9 cellular contexts compared by ENCODE assay signal in the genomic region with DNA sequence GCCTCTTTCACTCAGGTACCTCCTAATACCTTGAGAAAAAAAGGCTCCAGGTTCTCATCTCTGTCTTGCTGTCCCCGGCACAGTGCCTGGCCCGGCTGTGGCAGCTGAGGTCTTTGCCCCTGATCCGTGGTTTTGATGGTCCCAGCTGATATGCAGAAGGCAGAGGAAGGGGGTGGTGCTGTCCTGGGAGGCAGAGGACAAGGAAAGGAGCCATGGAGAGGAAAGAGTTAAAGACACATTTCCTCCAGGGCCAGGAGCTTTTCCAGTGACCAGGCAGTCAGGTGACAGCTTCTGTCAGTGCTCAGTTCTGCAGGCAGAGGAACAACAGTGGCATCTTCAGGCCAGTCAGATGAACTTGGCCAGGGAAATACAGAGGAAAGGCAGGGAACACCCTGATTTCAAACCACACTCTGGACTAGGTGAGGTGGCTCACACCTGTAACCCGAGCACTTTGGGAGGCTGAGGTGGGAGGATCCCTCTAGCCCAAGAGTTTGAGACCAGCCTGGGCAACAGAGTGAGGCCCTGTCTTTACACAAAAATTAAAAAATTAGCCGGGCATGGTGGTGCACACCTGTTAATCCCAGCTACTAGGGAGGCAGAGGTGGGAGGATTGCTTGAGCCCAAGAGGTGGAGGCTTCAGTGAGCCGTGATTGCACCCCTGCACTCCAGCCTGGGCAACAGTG. TPM values are rescaled to one million over a fixed set of nuclear protein-coding genes. Genes with fewer than 3 reads are reported as not detected.
A peak's percentile ranks its signal among the peaks of the same experiment; 100 is the strongest.
DNase-seq lines count a peak whose midpoint lies in the region; ATAC-seq, FAIRE-seq and TF ChIP-seq lines count a peak whose summit lies in the region.
"Had no signal": no experiment of that assay in that cellular context is flagged by ENCODE, and none has a peak within 500 bp of the region (broad histone marks: within the 10 kb centered on the region; RNA-seq: fewer than 3 reads in every experiment).

No MANE protein-coding gene starts in this region.

- CTCF ChIA-PET in CD8-positive, alpha-beta memory T cell (lab: Charles Lee), result interaction anchor here (1.0 to 4.2 kb wide), 4 partner anchors 14 to 463 kb away, joined by 3 to 40 read pairs (median 16); a partner anchor contains a TSS

- peaks cover 14 to 24% (median 14%) of the 10 kb centered on the region in 3 donors for H3K4me1 Mint-ChIP-seq in CD8-positive, alpha-beta memory T cell

- H3K9me3 Mint-ChIP-seq in CD8-positive, alpha-beta memory T cell, result no peaks in the 10 kb centered on the region
- H3K9me3 Mint-ChIP-seq: central memory CD8-positive, alpha-beta T cell had no signal

- no peaks in the 10 kb centered on the region for H3K36me3 ChIP-seq in CD8-positive, alpha-beta memory T cell (ENCODE audit: insufficient read depth, low read length)

- peak overlapping the region in 1 of 7 donors; percentile 64 for H3K4me3 Mint-ChIP-seq in CD8-positive, alpha-beta memory T cell
- H3K4me3 Mint-ChIP-seq: central memory CD8-positive, alpha-beta T cell had no signal

- TF ChIP-seq CTCF in AG10803 (conservative IDR thresholded peaks at IDR 0.05; ENCODE audit: low read length), result peak; percentile 62

- H3K4me1 ChIP-seq in CD8-positive, alpha-beta memory T cell (ENCODE audit: insufficient read depth, low read length), result peaks cover 16% of the 10 kb centered on the region

- no peak for TF ChIP-seq POLR2A in H54 (IDR thresholded peaks at IDR 0.05; ENCODE audit: low read depth, low read length)

- H3K27me3 ChIP-seq in CD8-positive, alpha-beta memory T cell (ENCODE audit: insufficient read depth, low read length, poor library complexity, severe bottlenecking), result no peaks in the 10 kb centered on the region

- peak; percentile 20 for FAIRE-seq in H54 (lab: Jason Lieb, UNC)

- peak; percentile 53 for DNase-seq in AG10803 (ENCODE audit: low read depth)
- peak; percentile 92 for DNase-seq in H54 (ENCODE audit: insufficient read length, low spot score)
- peak; percentile 86 for DNase-seq in NCI-H82 (lab: John Stamatoyannopoulos, UW)
- peak; percentile 55 for DNase-seq in dermis blood vessel endothelial cell
- peak; percentile 22 for DNase-seq in non-pigmented ciliary epithelial cell (ENCODE audit: low read depth)
- no peak for DNase-seq in CD8-positive, alpha-beta memory T cell
- DNase-seq in KG1 (lab: John Stamatoyannopoulos, UW), result no peak

- ATAC-seq in activated CD4-positive, CD25-positive, alpha-beta regulatory T cell treated with anti-CD3 and anti-CD28 coated beads, Interleukin-2, amount 50 U/mL, for 24 hours, result no peak

- H3K27ac ChIP-seq in CD8-positive, alpha-beta memory T cell (ENCODE audit: low read depth, low read length), result no peak overlapping the region

- H3K9me3 ChIP-seq in CD8-positive, alpha-beta memory T cell (ENCODE audit: low read length), result no peaks in the 10 kb centered on the region

- POLR2A ChIA-PET in CD8-positive, alpha-beta memory T cell (lab: Charles Lee), result no interaction called here

- peak overlapping the region in 1 of 8 donors; percentile 58 for H3K27ac Mint-ChIP-seq in CD8-positive, alpha-beta memory T cell

- H3K36me3 Mint-ChIP-seq in CD8-positive, alpha-beta memory T cell, result peaks cover 0 to 12% (median 0%) of the 10 kb centered on the region in 3 donors

- H3K4me3 ChIP-seq in AG10803 (ENCODE audit: low read length), result no peak overlapping the region
- no peak overlapping the region for H3K4me3 ChIP-seq in CD8-positive, alpha-beta memory T cell (ENCODE audit: low read length)

- H3K27me3 Mint-ChIP-seq in CD8-positive, alpha-beta memory T cell, result no peaks in the 10 kb centered on the region
- H3K27me3 Mint-ChIP-seq: central memory CD8-positive, alpha-beta T cell had no signal

RNA-seq across cellular contexts. Expression of a gene that starts 3.3 kb away (rescaled TPM):
- 18.0 and 22.2 TPM in 2 replicates for total RNA-seq in dermis blood vessel endothelial cell
- 10 to 100 TPM; 24.6 to 26.5 TPM for total RNA-seq in CD8-positive, alpha-beta memory T cell
- polyA plus RNA-seq in CD8-positive, alpha-beta memory T cell, result 24.0 TPM

RNA-seq across cellular contexts. Expression of a gene that starts 24.7 kb away (rescaled TPM):
- not detected in 2 replicates for total RNA-seq in dermis blood vessel endothelial cell
- 1 to 10 TPM in 1 of 2 experiments, under 1 TPM in 1; 0.53 to 1.3 TPM for total RNA-seq in CD8-positive, alpha-beta memory T cell
- not detected for polyA plus RNA-seq in CD8-positive, alpha-beta memory T cell

Comparison
In these comparisons a context has a peak if more than half of its experiments do, and no peak if none do; other contexts are left out.
1. DNase-seq: peak in AG10803 (single experiment), H54 (single experiment), NCI-H82 (single experiment), dermis blood vessel endothelial cell (single experiment) and non-pigmented ciliary epithelial cell (single experiment); none in CD8-positive, alpha-beta memory T cell (0 of 5) and KG1 (single experiment).